Comparison of ENCODE assay signal across 22 cellular contexts in genomic region chr14:53228966-53229365, GRCh38.
"Had no signal": no experiment of that assay in that cellular context is flagged by ENCODE, and none has a peak within 500 bp of the region (broad histone marks: within the 10 kb centered on the region; RNA-seq: fewer than 3 reads in every experiment).

No MANE protein-coding gene starts in this region.

- H3K4me3 ChIP-seq: colonic mucosa, esophagus muscularis mucosa, gastroesophageal sphincter, heart left ventricle, hepatocyte, left lung, lower lobe of right lung, mucosa of descending colon had no signal

- H3K4me1 ChIP-seq: colonic mucosa, esophagus muscularis mucosa, foreskin keratinocyte, gastroesophageal sphincter, heart left ventricle, left lung, lower lobe of right lung had no signal

- FAIRE-seq: endothelial cell of umbilical vein, frontal cortex, kidney had no signal

- H3K4me2 ChIP-seq: hepatocyte had no signal

- H3K36me3 ChIP-seq: colonic mucosa, esophagus muscularis mucosa, gastroesophageal sphincter, heart left ventricle, left lung, lower lobe of right lung had no signal

- H3K27me3 ChIP-seq: colonic mucosa, esophagus muscularis mucosa, foreskin keratinocyte, gastroesophageal sphincter, heart left ventricle, hepatocyte, left lung had no signal

- H2AFZ ChIP-seq: hepatocyte had no signal

- H3K79me2 ChIP-seq: hepatocyte had no signal

- DNase-seq: colonic mucosa; cortex of kidney; effector memory CD4-positive, alpha-beta T cell; foreskin keratinocyte; heart left ventricle; hypothalamus; immature natural killer cell; islet precursor cell; kidney; kidney glomerular epithelial cell; left colon; left lung; left ventricle myocardium superior; lower lobe of right lung; mesenchymal stem cell; mucosa of descending colon; naive B cell had no signal

- H3K9me3 ChIP-seq: colonic mucosa, esophagus muscularis mucosa, lower lobe of right lung had no signal

- ATAC-seq: foreskin keratinocyte, gastroesophageal sphincter, heart left ventricle, left colon, left lung, left ventricle myocardium superior, lower lobe of right lung, mucosa of descending colon had no signal

- H3K27ac ChIP-seq: colonic mucosa, esophagus muscularis mucosa, foreskin keratinocyte, gastroesophageal sphincter, heart left ventricle, hepatocyte, left lung, lower lobe of right lung had no signal
